In the genomic region with DNA sequence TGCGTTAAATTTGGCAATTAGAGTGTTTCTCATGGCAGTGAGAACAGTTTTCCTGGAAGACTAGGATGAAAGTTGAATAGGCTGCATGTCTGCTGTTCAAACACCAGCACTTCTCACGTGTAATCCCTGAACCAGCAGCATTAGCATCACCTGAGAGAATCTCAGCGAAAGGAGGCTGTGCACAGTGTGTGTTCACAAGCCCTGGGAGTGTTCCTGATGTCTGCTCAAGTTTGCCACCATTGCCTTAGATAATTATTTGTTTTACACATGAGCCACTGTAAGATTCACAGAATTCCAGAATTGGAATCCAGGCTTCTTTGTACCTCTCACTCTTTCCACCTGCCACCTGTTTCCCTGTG, we compare ENCODE assay signal across 25 cellular contexts.
DNase-seq lines count a peak whose midpoint lies in the region; ATAC-seq, FAIRE-seq and TF ChIP-seq lines count a peak whose summit lies in the region.
"Had no signal": no experiment of that assay in that cellular context is flagged by ENCODE, and none has a peak within 500 bp of the region (broad histone marks: within the 10 kb centered on the region; RNA-seq: fewer than 3 reads in every experiment).

No MANE protein-coding gene starts in this region.

- H3K4me3 Mint-ChIP-seq in activated T-cell treated with anti-CD3 and anti-CD28 coated beads, Interleukin-2, amount 50 U/mL, for 4 hours = no peak overlapping the region
- H3K4me3 Mint-ChIP-seq in activated T-cell treated with anti-CD3 and anti-CD28 coated beads, Interleukin-2, amount 50 U/mL, for 24 hours = no peak overlapping the region
- no peak overlapping the region for H3K4me3 Mint-ChIP-seq in CD14-positive monocyte
- H3K4me3 Mint-ChIP-seq: activated CD4-positive, alpha-beta T cell treated with anti-CD3 and anti-CD28 coated beads, Interleukin-2, amount 10 ng/mL, durations not matched to agents 7 days and 5 days; CD8-positive, alpha-beta memory T cell had no signal

- H3K27me3 ChIP-seq in endocrine pancreas (ENCODE audit: control insufficient read depth, insufficient read depth, low read length) = no peaks in the 10 kb centered on the region
- no peaks in the 10 kb centered on the region for H3K27me3 ChIP-seq in neutrophil
- H3K27me3 ChIP-seq in PC-3 (ENCODE audit: low read length) = no peaks in the 10 kb centered on the region
- H3K27me3 ChIP-seq: colonic mucosa, gastroesophageal sphincter, tibial nerve had no signal

- intact Hi-C loops in PC-3 (cut with micrococcal nuclease) = no loop called here
- intact Hi-C loops in CD14-positive monocyte (cut with micrococcal nuclease) = loop anchor here in 1 of 2 donors (10.0 kb wide), 1 partner anchor 62 kb away; no protein-coding TSS in a partner anchor

- H3F3A ChIP-seq in PC-3 (ENCODE audit: low read length, unreplicated experiment) = no peaks in the 10 kb centered on the region

- no peaks in the 10 kb centered on the region for H3K9me3 Mint-ChIP-seq in activated T-cell treated with anti-CD3 and anti-CD28 coated beads, Interleukin-2, amount 50 U/mL, for 4 hours
- no peaks in the 10 kb centered on the region for H3K9me3 Mint-ChIP-seq in activated T-cell treated with anti-CD3 and anti-CD28 coated beads, Interleukin-2, amount 50 U/mL, for 24 hours
- H3K9me3 Mint-ChIP-seq in CD14-positive monocyte = no peaks in the 10 kb centered on the region
- H3K9me3 Mint-ChIP-seq: activated CD4-positive, alpha-beta T cell treated with anti-CD3 and anti-CD28 coated beads, Interleukin-2, amount 10 ng/mL, durations not matched to agents 7 days and 5 days; CD8-positive, alpha-beta memory T cell had no signal

- no peaks in the 10 kb centered on the region for H3K36me3 ChIP-seq in endocrine pancreas (ENCODE audit: control insufficient read depth, insufficient read depth, low read length)
- H3K36me3 ChIP-seq in neutrophil = no peaks in the 10 kb centered on the region
- H3K36me3 ChIP-seq in PC-3 (ENCODE audit: low read depth, low read length) = 0 out of 2 replicates have a peak, but pooled peaks cover 2% of the 10 kb centered on the region
- H3K36me3 ChIP-seq: colonic mucosa, gastroesophageal sphincter, lower lobe of right lung, tibial nerve had no signal

- H3K4me1 ChIP-seq in endocrine pancreas (ENCODE audit: control insufficient read depth, insufficient read depth, low read length) (peaks cover 14% of the 10 kb centered on the region), neutrophil (ENCODE audit: control insufficient read depth in 1 of 2, insufficient read depth in 1 of 2, low read depth in 1 of 2, low read length in 1 of 2) (peaks cover 72 to 81% of the 10 kb centered on the region in 2 experiments), PC-3 (ENCODE audit: insufficient read depth, low read length) (peaks cover 20% of the 10 kb centered on the region)

- H3K79me2 ChIP-seq in PC-3 (ENCODE audit: low read length) = peaks cover 88% of the 10 kb centered on the region

- peaks cover 46% of the 10 kb centered on the region for H3K4me1 Mint-ChIP-seq in activated T-cell treated with anti-CD3 and anti-CD28 coated beads, Interleukin-2, amount 50 U/mL, for 4 hours (ENCODE audit: low read depth)
- peaks cover 35% of the 10 kb centered on the region for H3K4me1 Mint-ChIP-seq in activated T-cell treated with anti-CD3 and anti-CD28 coated beads, Interleukin-2, amount 50 U/mL, for 24 hours (ENCODE audit: low read depth)
- H3K4me1 Mint-ChIP-seq in CD14-positive monocyte = peaks cover 31% of the 10 kb centered on the region

- H2AFZ ChIP-seq in PC-3 (ENCODE audit: low read length) = no peak overlapping the region

- H3K27ac Mint-ChIP-seq in activated T-cell treated with anti-CD3 and anti-CD28 coated beads, Interleukin-2, amount 50 U/mL, for 24 hours = no peak overlapping the region
- H3K27ac Mint-ChIP-seq in CD14-positive monocyte = no peak overlapping the region
- H3K27ac Mint-ChIP-seq: activated CD4-positive, alpha-beta T cell treated with anti-CD3 and anti-CD28 coated beads, Interleukin-2, amount 10 ng/mL, durations not matched to agents 7 days and 5 days; progenitor cell of endocrine pancreas had no signal

- no peaks in the 10 kb centered on the region for H3K9me2 ChIP-seq in PC-3 (replicated peaks; ENCODE audit: low read length)
- H3K9me2 ChIP-seq: SK-N-SH had no signal

- CTCF ChIA-PET in PC-3 (lab: Charles Lee) = no interaction called here

- no peak for DNase-seq in activated T-cell treated with anti-CD3 and anti-CD28 coated beads, Interleukin-2, amount 50 U/mL, for 4 hours
- DNase-seq in activated T-cell treated with anti-CD3 and anti-CD28 coated beads, Interleukin-2, amount 50 U/mL, for 24 hours = no peak
- DNase-seq in GM12892 (ENCODE audit: insufficient read length) = no peak
- DNase-seq in PC-3 = no peak
- no peak for DNase-seq in CD14-positive monocyte (ENCODE audit: low spot score)
- DNase-seq: activated CD4-positive, alpha-beta T cell treated with anti-CD3 and anti-CD28 coated beads, Interleukin-2, amount 10 ng/mL, durations not matched to agents 7 days and 5 days; activated CD8-positive, alpha-beta memory T cell treated with anti-CD3 and anti-CD28 coated beads, Interleukin-2, amount 50 U/mL, for 48 hours; amygdala; CD8-positive, alpha-beta memory T cell; colonic mucosa; Karpas-422; lower lobe of right lung; MV-4-11; NCI-H146; SK-N-SH; stimulated activated CD4-positive, alpha-beta T cell treated with anti-CD3 and anti-CD28 coated beads, Interleukin-15, amount 100 ng/mL, for 24 hours had no signal

- TF ChIP-seq POLR2A in GM12892 (IDR thresholded peaks at IDR 0.05; ENCODE audit: low read depth, low read length) = no peak

- H3K4me3 ChIP-seq in endocrine pancreas (ENCODE audit: control insufficient read depth, insufficient read depth, low read length) = peak overlapping the region; percentile 54
- H3K4me3 ChIP-seq in neutrophil (ENCODE audit: low read depth in 1 of 2, low read length in 1 of 2) = no peak overlapping the region
- H3K4me3 ChIP-seq in PC-3 (ENCODE audit: low read length) = no peak overlapping the region
- H3K4me3 ChIP-seq: colonic mucosa, gastroesophageal sphincter, lower lobe of right lung, tibial nerve had no signal

- no peaks in the 10 kb centered on the region for H3K9me3 ChIP-seq in endocrine pancreas (ENCODE audit: control insufficient read depth, low read length)
- no peaks in the 10 kb centered on the region for H3K9me3 ChIP-seq in neutrophil
- no peaks in the 10 kb centered on the region for H3K9me3 ChIP-seq in PC-3 (ENCODE audit: low read length)
- H3K9me3 ChIP-seq: colonic mucosa, gastroesophageal sphincter, lower lobe of right lung, SK-N-SH, tibial nerve had no signal

- peak; percentile 24 for FAIRE-seq in GM12892 (lab: Jason Lieb, UNC)
- FAIRE-seq: bronchial epithelial cell, H54, keratinocyte had no signal

- POLR2A ChIA-PET in PC-3 (lab: Charles Lee; ENCODE audit: unreplicated experiment) = no interaction called here

- 0 out of 2 replicates have a peak, but pooled peaks cover 7% of the 10 kb centered on the region for H4K20me1 ChIP-seq in PC-3 (ENCODE audit: low read length)

- H3K27ac ChIP-seq in neutrophil (peak overlapping the region; percentile 57), PC-3 (ENCODE audit: low read length) (no peak overlapping the region)
- H3K27ac ChIP-seq: colonic mucosa, gastroesophageal sphincter, lower lobe of right lung, tibial nerve had no signal

- no peak overlapping the region for H3K4me2 ChIP-seq in PC-3 (ENCODE audit: low read length)
- H3K4me2 ChIP-seq: SK-N-SH had no signal

- TF ChIP-seq CTCF in neutrophil (IDR thresholded peaks at IDR 0.05) (no peak), PC-3 (conservative IDR thresholded peaks at IDR 0.05; ENCODE audit: low read depth, low read length) (no peak), CD14-positive monocyte (IDR thresholded peaks at IDR 0.05) (no peak)

- H3K27me3 Mint-ChIP-seq in activated T-cell treated with anti-CD3 and anti-CD28 coated beads, Interleukin-2, amount 50 U/mL, for 4 hours (ENCODE audit: low read depth) = no peaks in the 10 kb centered on the region
- no peaks in the 10 kb centered on the region for H3K27me3 Mint-ChIP-seq in activated T-cell treated with anti-CD3 and anti-CD28 coated beads, Interleukin-2, amount 50 U/mL, for 24 hours
- H3K27me3 Mint-ChIP-seq in CD14-positive monocyte (ENCODE audit: low read depth in 3 of 3) = no peaks in the 10 kb centered on the region
- H3K27me3 Mint-ChIP-seq: activated CD4-positive, alpha-beta T cell treated with anti-CD3 and anti-CD28 coated beads, Interleukin-2, amount 10 ng/mL, durations not matched to agents 7 days and 5 days; CD8-positive, alpha-beta memory T cell; progenitor cell of endocrine pancreas had no signal

- H3K36me3 Mint-ChIP-seq in activated T-cell treated with anti-CD3 and anti-CD28 coated beads, Interleukin-2, amount 50 U/mL, for 4 hours (ENCODE audit: insufficient read depth) = peaks cover 14% of the 10 kb centered on the region
- H3K36me3 Mint-ChIP-seq in activated T-cell treated with anti-CD3 and anti-CD28 coated beads, Interleukin-2, amount 50 U/mL, for 24 hours (ENCODE audit: low read depth) = peaks cover 39% of the 10 kb centered on the region
- peaks cover 3 to 16% of the 10 kb centered on the region in 2 donors for H3K36me3 Mint-ChIP-seq in CD14-positive monocyte

- no TSS peak for BruUV-seq in PC-3 (replicated peaks; lab: Mats Ljungman, UMichigan)

- no peak overlapping the region for H3K9ac ChIP-seq in endocrine pancreas (ENCODE audit: control insufficient read depth, insufficient read depth, low read length)
- no peak overlapping the region for H3K9ac ChIP-seq in PC-3 (ENCODE audit: low read length)
- H3K9ac ChIP-seq: SK-N-SH had no signal

- peak; percentile 32 to 37 for ATAC-seq in activated T-cell treated with anti-CD3 and anti-CD28 coated beads, Interleukin-2, amount 50 U/mL, for 4 hours
- no peak for ATAC-seq in PC-3
- ATAC-seq in GM18873 (IDR thresholded peaks at IDR 0.05; ENCODE audit: low FRiP score, unreplicated experiment) = no peak
- ATAC-seq: gastroesophageal sphincter had no signal

Comparison
In these comparisons a context has a peak if more than half of its experiments do, and no peak if none do; other contexts are left out.
1. ATAC-seq: peak in activated T-cell treated with anti-CD3 and anti-CD28 coated beads, Interleukin-2, amount 50 U/mL, for 4 hours (2 of 2); none in PC-3 (single experiment) and GM18873 (single experiment).